Comparison of ENCODE assay signal across 7 cellular contexts in the genomic region with DNA sequence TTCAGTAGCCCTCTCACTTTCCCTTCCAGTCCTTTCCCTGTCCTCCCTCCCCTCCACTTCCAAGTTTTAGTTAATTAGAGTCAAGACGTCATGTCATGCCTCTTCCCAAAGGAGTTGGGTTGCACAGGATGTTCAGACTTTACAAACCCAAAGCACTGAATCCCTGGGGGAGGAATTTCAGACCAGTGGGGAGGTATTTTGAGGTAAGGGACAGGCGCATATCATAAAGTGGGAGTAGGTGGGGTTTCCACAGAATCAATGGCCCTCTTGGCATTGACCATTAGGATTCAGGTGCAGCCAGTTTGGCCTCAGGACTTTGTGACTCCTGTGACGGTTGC. TPM values are rescaled to one million over a fixed set of nuclear protein-coding genes. Genes with fewer than 3 reads are reported as not detected.
DNase-seq lines count a peak whose midpoint lies in the region; ATAC-seq and TF ChIP-seq lines count a peak whose summit lies in the region.

No MANE protein-coding gene starts in this region.

- intact Hi-C loops in stomach (cut with DNase I; ENCODE audit: low total_unique reads) = no loop called here

- H3K4me1 ChIP-seq in HUES6 (ENCODE audit: control insufficient read depth, insufficient read depth, low read length) (peaks cover 4% of the 10 kb centered on the region; the same call in 1 of the 2 replicates), stomach (peaks cover 30 to 40% (median 38%) of the 10 kb centered on the region in 4 donors)

- H3K27ac ChIP-seq in HUES6 (ENCODE audit: low read depth, low read length) = no peak overlapping the region
- peak overlapping the region; percentile 80 to 91 (median 85) for H3K27ac ChIP-seq in stomach

- TF ChIP-seq CTCF in stomach (IDR thresholded peaks at IDR 0.05) = no peak

- no peaks in the 10 kb centered on the region for H3K27me3 Mint-ChIP-seq in activated naive CD8-positive, alpha-beta T cell
- no peaks in the 10 kb centered on the region for H3K27me3 Mint-ChIP-seq in immature natural killer cell (ENCODE audit: low read depth in 3 of 3)

- H3K4me1 Mint-ChIP-seq in activated naive CD8-positive, alpha-beta T cell (ENCODE audit: low read depth) = peaks cover 25% of the 10 kb centered on the region
- peaks cover 29 to 30% of the 10 kb centered on the region in 2 donors for H3K4me1 Mint-ChIP-seq in immature natural killer cell

- TF ChIP-seq EP300 in stomach (IDR thresholded peaks at IDR 0.05) = no peak

- no peak for TF ChIP-seq POLR2A in stomach (IDR thresholded peaks at IDR 0.05)

- H3K9ac ChIP-seq in HUES6 (ENCODE audit: low read length) = peak overlapping the region; percentile 94

- no peaks in the 10 kb centered on the region for H3K36me3 Mint-ChIP-seq in activated naive CD8-positive, alpha-beta T cell
- peaks cover 0 to 5% (median 0%) of the 10 kb centered on the region in 3 donors for H3K36me3 Mint-ChIP-seq in immature natural killer cell

- H3K9me3 ChIP-seq in HUES6 (ENCODE audit: control insufficient read depth, insufficient read depth, low read depth, low read length) (no peaks in the 10 kb centered on the region), stomach (no peaks in the 10 kb centered on the region)

- H3K4me3 ChIP-seq in HUES6 (ENCODE audit: low read depth, low read length) (peak overlapping the region; percentile 75), stomach (peak overlapping the region; percentile 56 to 94 (median 67))

- H3K36me3 ChIP-seq in HUES6 (ENCODE audit: control insufficient read depth, insufficient read depth, low read length) (peaks cover 24% of the 10 kb centered on the region), stomach (peaks cover 18 to 30% (median 26%) of the 10 kb centered on the region in 4 donors)

- ATAC-seq in GM19455 (IDR thresholded peaks at IDR 0.05; ENCODE audit: unreplicated experiment) = no peak

- DNase-seq in immature natural killer cell (no peak), stomach (no peak), ACHN (no peak)
- DNase-seq in effector CD8-positive, alpha-beta T cell (lab: John Stamatoyannopoulos, UW) = no peak

- peak overlapping the region; percentile 100 for H3K27ac Mint-ChIP-seq in activated naive CD8-positive, alpha-beta T cell
- H3K27ac Mint-ChIP-seq in immature natural killer cell = peak overlapping the region in 5 of 6 donors; percentile 86 to 99 (median 98)

- WGBS in stomach, 5 donors = 47 to 55% (median 50%) methylated on average over 3 of the region's 3 CpGs

- H3K4me3 Mint-ChIP-seq in activated naive CD8-positive, alpha-beta T cell = peak overlapping the region; percentile 99
- H3K4me3 Mint-ChIP-seq in immature natural killer cell = peak overlapping the region; percentile 92 to 100 (median 97)

- in situ Hi-C loops in ACHN (cut with HindIII; ENCODE audit: low pct_ligation_motif_present, low pct_unique_long_range_greater_than_20kb, low sequenced_read_pairs) = no loop called here

- H3K27me3 ChIP-seq in HUES6 (ENCODE audit: control insufficient read depth, insufficient read depth, low read length) (no peaks in the 10 kb centered on the region), stomach (no peaks in the 10 kb centered on the region)

- no peaks in the 10 kb centered on the region for H3K9me3 Mint-ChIP-seq in activated naive CD8-positive, alpha-beta T cell (ENCODE audit: low read depth)
- H3K9me3 Mint-ChIP-seq in immature natural killer cell = no peaks in the 10 kb centered on the region

RNA-seq across cellular contexts. Expression of a gene that starts 0.7 kb away (rescaled TPM):
- polyA plus RNA-seq in immature natural killer cell = 10 to 100 TPM in 2 of 3 donors, 1 to 10 TPM in 1; 6.6 to 20.1 (median 19.2) TPM
- 100 to 1,000 TPM in 1 of 5 donors, 10 to 100 TPM in 4; 20.1 to 147 (median 52.0) TPM for total RNA-seq in stomach
- polyA plus RNA-seq in stomach = 10 to 100 TPM; 10.8 to 24.7 (median 21.6) TPM

RNA-seq across cellular contexts. Expression of a gene that starts 8.4 kb away (rescaled TPM):
- polyA plus RNA-seq in immature natural killer cell (10 to 100 TPM; 14.8 to 20.3 (median 19.8) TPM), stomach (100 to 1,000 TPM in 1 of 3 donors, 10 to 100 TPM in 2; 31.3 to 100 (median 47.2) TPM)
- total RNA-seq in stomach = 10 to 100 TPM; 20.0 to 94.5 (median 36.6) TPM

RNA-seq across cellular contexts. Expression of a gene that starts 20.6 kb away (rescaled TPM):
- polyA plus RNA-seq in immature natural killer cell (10 to 100 TPM; 14.7 to 42.7 (median 19.3) TPM), stomach (10 to 100 TPM; 13.6 to 14.7 (median 14.2) TPM)
- 100 to 1,000 TPM in 1 of 5 donors, 10 to 100 TPM in 4; 38.9 to 131 (median 54.0) TPM for total RNA-seq in stomach

RNA-seq across cellular contexts. Expression of a gene that starts 34.6 kb away (rescaled TPM):
- polyA plus RNA-seq in immature natural killer cell (10 to 100 TPM; 27.4 to 39.3 (median 35.4) TPM), stomach (10 to 100 TPM; 18.2 to 64.6 (median 35.0) TPM)
- 10 to 100 TPM; 16.3 to 63.0 (median 26.7) TPM for total RNA-seq in stomach
